ENCODE assay signal across 8 cellular contexts in genomic region chr1:227315500-227316346, GRCh38.
DNase-seq lines count a peak whose midpoint lies in the region; ATAC-seq and TF ChIP-seq lines count a peak whose summit lies in the region.

No MANE protein-coding gene starts in this region.

- H3K9ac ChIP-seq in ES-I3 (ENCODE audit: low read depth, low read length) (peak overlapping the region; percentile 86), endocrine pancreas (ENCODE audit: control insufficient read depth, insufficient read depth, low read length) (no peak overlapping the region), mucosa of stomach (ENCODE audit: low read length) (peak overlapping the region; percentile 94)

- H3K36me3 ChIP-seq in ES-I3 (ENCODE audit: insufficient read depth, low read length), result no peaks in the 10 kb centered on the region
- H3K36me3 ChIP-seq in endocrine pancreas (ENCODE audit: control insufficient read depth, insufficient read depth, low read length), result no peaks in the 10 kb centered on the region
- no peaks in the 10 kb centered on the region for H3K36me3 ChIP-seq in mucosa of stomach (ENCODE audit: control insufficient read depth, insufficient read depth, low read length)

- H3K27me3 ChIP-seq in endocrine pancreas (ENCODE audit: control insufficient read depth, insufficient read depth, low read length) (no peaks in the 10 kb centered on the region), mucosa of stomach (ENCODE audit: control insufficient read depth, insufficient read depth, low read length) (no peaks in the 10 kb centered on the region)

- H3K9me3 ChIP-seq in ES-I3 (ENCODE audit: control insufficient read depth, insufficient read depth, low read length) (no peaks in the 10 kb centered on the region), endocrine pancreas (ENCODE audit: control insufficient read depth, low read length) (no peaks in the 10 kb centered on the region), mucosa of stomach (ENCODE audit: control insufficient read depth, low read length) (no peaks in the 10 kb centered on the region)

- peak; percentile 72 for DNase-seq in NCI-H82 (lab: John Stamatoyannopoulos, UW)
- DNase-seq in GM10266 (ENCODE audit: extremely low spot score), result no peak

- TF ChIP-seq CTCF in GM10266 (IDR thresholded peaks at IDR 0.05; ENCODE audit: control insufficient read depth, insufficient read depth, low read depth, missing control alignments), result no peak

- no peak for ATAC-seq in GM19397 (IDR thresholded peaks at IDR 0.05; ENCODE audit: unreplicated experiment)
- no peak for ATAC-seq in GM18511 (IDR thresholded peaks at IDR 0.05; ENCODE audit: unreplicated experiment)
- ATAC-seq in HG02973 (IDR thresholded peaks at IDR 0.05; ENCODE audit: unreplicated experiment), result no peak

- H3K4me1 ChIP-seq in ES-I3 (ENCODE audit: insufficient read depth, low read length) (peaks cover 16% of the 10 kb centered on the region), endocrine pancreas (ENCODE audit: control insufficient read depth, insufficient read depth, low read length) (peaks cover 27% of the 10 kb centered on the region), mucosa of stomach (ENCODE audit: control insufficient read depth, insufficient read depth, low read length) (peaks cover 28% of the 10 kb centered on the region)

- H3K4me3 ChIP-seq in endocrine pancreas (ENCODE audit: control insufficient read depth, insufficient read depth, low read length) (peak overlapping the region; percentile 97), mucosa of stomach (ENCODE audit: low read length) (peak overlapping the region; percentile 68)
